Comparison of ENCODE assay signal across 7 cellular contexts in the genomic region with DNA sequence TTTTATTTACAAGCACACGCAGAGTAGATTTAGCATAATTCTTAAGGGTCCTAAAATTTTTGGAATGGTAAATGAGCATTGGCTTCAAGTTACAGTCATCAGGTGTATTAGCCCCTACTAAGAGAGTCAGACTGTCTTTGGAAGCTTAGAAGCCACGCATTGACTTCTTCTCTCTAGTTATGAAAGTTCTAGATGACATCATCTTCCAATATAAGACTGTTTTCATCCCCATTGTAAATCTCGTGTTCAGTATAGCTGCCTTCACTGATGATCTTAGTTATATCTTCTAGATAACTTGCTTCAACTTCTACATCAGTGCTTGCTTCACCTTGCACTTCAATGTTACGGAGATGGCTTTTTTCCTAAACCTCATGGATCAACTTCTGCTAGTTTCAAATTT.
"Had no signal": no experiment of that assay in that cellular context is flagged by ENCODE, and none has a peak within 500 bp of the region (broad histone marks: within the 10 kb centered on the region; RNA-seq: fewer than 3 reads in every experiment).

No MANE protein-coding gene starts in this region.

- H3K27ac Mint-ChIP-seq: H9, IgD-negative memory B cell had no signal

- FAIRE-seq: H1, HTR-8/SVneo had no signal

- H2AFZ ChIP-seq: GM23248 had no signal

- H3K27me3 Mint-ChIP-seq: IgD-negative memory B cell had no signal

- H3K9ac ChIP-seq: GM23248 had no signal

- H3K4me3 Mint-ChIP-seq: H9, IgD-negative memory B cell had no signal

- H3K27ac ChIP-seq: GM23248 had no signal

- H3K36me3 Mint-ChIP-seq: IgD-negative memory B cell had no signal

- DNase-seq: GM23248, H9, HCEC 1CT, KBM-7 had no signal

- H3K4me3 ChIP-seq: GM23248 had no signal
